ENCODE assay signal across 23 cellular contexts in the genomic region with DNA sequence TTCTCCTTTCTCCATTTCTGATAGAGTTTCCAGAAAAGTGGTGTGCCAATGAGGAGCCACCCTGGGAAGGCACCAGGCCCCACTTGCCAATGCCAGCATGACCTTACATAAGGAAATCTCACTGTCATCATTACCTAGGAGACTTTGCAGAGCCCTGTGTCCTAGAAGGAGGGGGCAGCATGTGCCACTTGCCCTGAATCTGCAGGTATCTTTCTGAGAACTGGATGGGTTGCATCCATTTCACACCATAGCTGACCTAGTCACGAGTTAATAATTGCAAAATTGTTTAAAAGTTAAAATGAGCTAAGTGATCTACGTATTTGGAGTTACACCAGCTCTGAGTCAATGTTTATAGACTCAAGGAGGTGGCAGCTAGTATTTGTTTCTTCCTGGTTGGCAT. TPM values are rescaled to one million over a fixed set of nuclear protein-coding genes. Genes with fewer than 3 reads are reported as not detected.
DNase-seq lines count a peak whose midpoint lies in the region; ATAC-seq and TF ChIP-seq lines count a peak whose summit lies in the region.
"Had no signal": no experiment of that assay in that cellular context is flagged by ENCODE, and none has a peak within 500 bp of the region (broad histone marks: within the 10 kb centered on the region; RNA-seq: fewer than 3 reads in every experiment).

No MANE protein-coding gene starts in this region.

- TF ChIP-seq CTCF in epithelial cell of esophagus (IDR thresholded peaks at IDR 0.05; ENCODE audit: insufficient read depth, low read depth, low read length, missing control alignments) (no peak), upper lobe of right lung (IDR thresholded peaks at IDR 0.05) (no peak)

- intact Hi-C loops in upper lobe of right lung (cut with DNase I) = no loop called here

- H3K4me3 ChIP-seq in epithelial cell of esophagus (ENCODE audit: low read length) (no peak overlapping the region), upper lobe of right lung (no peak overlapping the region)
- H3K4me3 ChIP-seq: heart right ventricle, left ventricle myocardium inferior, right lobe of liver, tibial nerve had no signal

- no peaks in the 10 kb centered on the region for H3K36me3 ChIP-seq in upper lobe of right lung
- H3K36me3 ChIP-seq: heart right ventricle, left ventricle myocardium inferior, right lobe of liver, tibial nerve had no signal

- H3K4me1 ChIP-seq in upper lobe of right lung = no peaks in the 10 kb centered on the region
- H3K4me1 ChIP-seq: parathyroid adenoma, right lobe of liver had no signal

- ATAC-seq in upper lobe of right lung = peak; percentile 40
- ATAC-seq in HG02642 (IDR thresholded peaks at IDR 0.05; ENCODE audit: poor library complexity, unreplicated experiment) = no peak
- ATAC-seq: HCT116, heart right ventricle had no signal

- H3K27me3 ChIP-seq in upper lobe of right lung = no peaks in the 10 kb centered on the region
- H3K27me3 ChIP-seq: heart right ventricle, right lobe of liver, tibial nerve had no signal

- no peaks in the 10 kb centered on the region for H3K9me3 ChIP-seq in upper lobe of right lung
- H3K9me3 ChIP-seq: heart right ventricle, left ventricle myocardium inferior, right lobe of liver, tibial nerve had no signal

- peak; percentile 7 for DNase-seq in DMS53 (lab: John Stamatoyannopoulos, UW)
- no peak for DNase-seq in DMS53 treated with DMSO at 0.1 percent for 48 hours (lab: John Stamatoyannopoulos, UW; ENCODE audit: unreplicated experiment)
- peak; percentile 81 for DNase-seq in epithelial cell of esophagus (ENCODE audit: low read depth)
- DNase-seq in kidney glomerular epithelial cell (lab: John Stamatoyannopoulos, UW) = peak; percentile 75
- DNase-seq in upper lobe of right lung = no peak
- no peak for DNase-seq in NCI-H1694 treated with DMSO at 0.1 percent for 48 hours (lab: John Stamatoyannopoulos, UW)
- no peak for DNase-seq in NCI-H524 (lab: John Stamatoyannopoulos, UW)
- DNase-seq: activated CD4-positive, alpha-beta T cell treated with anti-CD3 and anti-CD28 coated beads for 48 hours; DMS79 treated with DMSO at 0.1 percent for 48 hours; heart right ventricle; left ventricle myocardium inferior; NCI-H1048; NCI-H1930; nephron progenitor cell; right lobe of liver; stimulated activated CD4-positive, alpha-beta T cell treated with anti-CD3 and anti-CD28 coated beads, Interleukin-12 subunit alpha, Interleukin-12 subunit beta, amount 100 ng/mL, for 4 hours; stimulated activated CD4-positive, alpha-beta T cell treated with anti-CD3 and anti-CD28 coated beads, Interleukin-4, amount 100 ng/mL, for 24 hours had no signal

- H3K27ac ChIP-seq in upper lobe of right lung = peak overlapping the region; percentile 30
- H3K27ac ChIP-seq: heart right ventricle, left ventricle myocardium inferior, parathyroid adenoma, right lobe of liver, tibial nerve, VCaP had no signal

RNA-seq across cellular contexts. Expression of a gene that starts 14.3 kb away (rescaled TPM):
- total RNA-seq in upper lobe of right lung = 6.7 TPM
- total RNA-seq: mononuclear cell had no signal

Comparison
In these comparisons a context has a peak if more than half of its experiments do, and no peak if none do; other contexts are left out.
1. DNase-seq: peak in DMS53 (single experiment), epithelial cell of esophagus (single experiment) and kidney glomerular epithelial cell (single experiment); none in DMS53 treated with DMSO at 0.1 percent for 48 hours (single experiment), upper lobe of right lung (single experiment), NCI-H1694 treated with DMSO at 0.1 percent for 48 hours (single experiment) and NCI-H524 (0 of 2).